10 cellular contexts compared by ENCODE assay signal in genomic region chr7:159070422-159071148, GRCh38.
A peak's percentile ranks its signal among the peaks of the same experiment; 100 is the strongest.
DNase-seq lines count a peak whose midpoint lies in the region; ATAC-seq and TF ChIP-seq lines count a peak whose summit lies in the region.
"Had no signal": no experiment of that assay in that cellular context is flagged by ENCODE, and none has a peak within 500 bp of the region (broad histone marks: within the 10 kb centered on the region; RNA-seq: fewer than 3 reads in every experiment).

No MANE protein-coding gene starts in this region.

- no peaks in the 10 kb centered on the region for H3K36me3 ChIP-seq in esophagus muscularis mucosa
- H3K36me3 ChIP-seq in tibial artery: no peaks in the 10 kb centered on the region

- no peaks in the 10 kb centered on the region for H3K9me3 Mint-ChIP-seq in T-helper 1 cell treated with Interleukin-12 subunit alpha and Interleukin-12 subunit beta and Interleukin-4 antibody, amounts not matched to agents 30 μg/mL and 1 μg/mL, for 36 hours

- H3K4me3 ChIP-seq in esophagus muscularis mucosa (no peak overlapping the region), tibial artery (no peak overlapping the region)

- ATAC-seq in GM21717 (IDR thresholded peaks at IDR 0.05; ENCODE audit: unreplicated experiment) (no peak), GM21390 (IDR thresholded peaks at IDR 0.05; ENCODE audit: unreplicated experiment) (no peak), HG03045 (IDR thresholded peaks at IDR 0.05; ENCODE audit: unreplicated experiment) (no peak)

- peaks cover 0 to 38% (median 30%) of the 10 kb centered on the region in 4 donors for H3K4me1 ChIP-seq in esophagus muscularis mucosa
- H3K4me1 ChIP-seq in tibial artery: peaks cover 0 to 51% (median 34%) of the 10 kb centered on the region in 4 donors

- no peak for TF ChIP-seq POLR2A in esophagus muscularis mucosa (IDR thresholded peaks at IDR 0.05; ENCODE audit: low read depth)

- peak overlapping the region; percentile 57 for H3K27ac Mint-ChIP-seq in T-helper 1 cell treated with Interleukin-12 subunit alpha and Interleukin-12 subunit beta and Interleukin-4 antibody, amounts not matched to agents 30 μg/mL and 1 μg/mL, for 36 hours

- no peak overlapping the region for H3K4me3 Mint-ChIP-seq in T-helper 1 cell treated with Interleukin-12 subunit alpha and Interleukin-12 subunit beta and Interleukin-4 antibody, amounts not matched to agents 30 μg/mL and 1 μg/mL, for 36 hours

- H3K27ac ChIP-seq in esophagus muscularis mucosa (replicated peaks in 1 of 4) (no peak overlapping the region), tibial artery (peak overlapping the region; percentile 88 to 92)
- H3K27ac ChIP-seq: epithelial cell of prostate had no signal

- peaks cover 22% of the 10 kb centered on the region for H3K4me1 Mint-ChIP-seq in T-helper 1 cell treated with Interleukin-12 subunit alpha and Interleukin-12 subunit beta and Interleukin-4 antibody, amounts not matched to agents 30 μg/mL and 1 μg/mL, for 36 hours (ENCODE audit: low read depth)

- TF ChIP-seq CTCF in esophagus muscularis mucosa (IDR thresholded peaks at IDR 0.05): no peak
- TF ChIP-seq CTCF in tibial artery (IDR thresholded peaks at IDR 0.05): no peak

- H3K9me3 ChIP-seq in esophagus muscularis mucosa (no peaks in the 10 kb centered on the region), tibial artery (no peaks in the 10 kb centered on the region)

- H3K36me3 Mint-ChIP-seq in T-helper 1 cell treated with Interleukin-12 subunit alpha and Interleukin-12 subunit beta and Interleukin-4 antibody, amounts not matched to agents 30 μg/mL and 1 μg/mL, for 36 hours (ENCODE audit: low read depth): no peaks in the 10 kb centered on the region

- no peaks in the 10 kb centered on the region for H3K27me3 ChIP-seq in esophagus muscularis mucosa
- H3K27me3 ChIP-seq in tibial artery: no peaks in the 10 kb centered on the region

- H3K27me3 Mint-ChIP-seq in T-helper 1 cell treated with Interleukin-12 subunit alpha and Interleukin-12 subunit beta and Interleukin-4 antibody, amounts not matched to agents 30 μg/mL and 1 μg/mL, for 36 hours (ENCODE audit: low read depth): no peaks in the 10 kb centered on the region

- 56% methylated on average over 12 of the region's 17 CpGs for WGBS in esophagus muscularis mucosa

- no peak for TF ChIP-seq EP300 in esophagus muscularis mucosa (IDR thresholded peaks at IDR 0.05)

- intact Hi-C loops in esophagus muscularis mucosa (cut with DNase I) (no loop called here), tibial artery (cut with DNase I; ENCODE audit: low total_unique reads) (no loop called here)

- DNase-seq in stimulated activated CD4-positive, alpha-beta T cell treated with anti-CD3 and anti-CD28 coated beads, Interleukin-12 subunit alpha, Interleukin-12 subunit beta, amount 100 ng/mL, for 4 hours: peak; percentile 7
- no peak for DNase-seq in stimulated activated CD4-positive, alpha-beta T cell treated with anti-CD3 and anti-CD28 coated beads, Interleukin-4, amount 100 ng/mL, for 24 hours
- DNase-seq in esophagus muscularis mucosa (ENCODE audit: extremely low spot score) (peak; percentile 62), tibial artery (peak in 1 of 2 donors; percentile 78)
- DNase-seq: kidney glomerular epithelial cell had no signal

Comparison
In these comparisons a context has a peak if more than half of its experiments do, and no peak if none do; other contexts are left out.
1. H3K27ac ChIP-seq: peak in tibial artery (2 of 2); none in esophagus muscularis mucosa (0 of 4).